In the genomic region with DNA sequence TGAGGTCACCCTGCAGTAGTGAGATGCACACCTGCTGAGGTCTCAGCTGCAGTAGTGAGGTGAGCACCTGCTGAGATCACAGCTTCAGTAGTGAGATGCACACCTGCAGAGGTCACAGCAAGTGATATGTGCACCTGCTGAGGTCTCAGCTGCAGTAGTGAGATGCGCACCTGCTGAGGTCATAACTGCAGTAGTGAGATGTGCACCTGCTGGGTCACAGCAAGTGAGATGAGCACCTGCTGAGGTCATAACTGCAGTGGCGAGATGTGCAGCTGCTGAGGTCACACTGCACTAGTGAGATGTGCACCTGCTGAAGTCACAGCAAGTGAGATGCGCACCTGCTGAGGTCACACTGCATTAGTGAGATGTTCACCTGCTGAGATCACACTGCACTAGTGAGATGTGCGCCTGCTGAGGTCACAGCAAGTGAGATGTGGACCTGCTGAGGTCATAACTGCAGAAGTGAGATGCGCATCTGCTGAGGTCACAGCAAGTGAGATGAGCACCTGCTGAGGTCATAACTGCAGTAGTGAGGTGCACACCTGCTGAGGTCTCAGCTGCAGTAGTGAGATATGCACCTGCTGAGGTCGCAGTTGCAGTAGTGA, we compare ENCODE assay signal across 2 cellular contexts.
TF ChIP-seq lines count a peak whose summit lies in the region.

No MANE protein-coding gene starts in this region.

TF ChIP-seq in HepG2, 621 proteins besides CTCF, POLR2A, EP300 and RAD21 (continued from another document):
- TF ChIP-seq, protein P1, sequence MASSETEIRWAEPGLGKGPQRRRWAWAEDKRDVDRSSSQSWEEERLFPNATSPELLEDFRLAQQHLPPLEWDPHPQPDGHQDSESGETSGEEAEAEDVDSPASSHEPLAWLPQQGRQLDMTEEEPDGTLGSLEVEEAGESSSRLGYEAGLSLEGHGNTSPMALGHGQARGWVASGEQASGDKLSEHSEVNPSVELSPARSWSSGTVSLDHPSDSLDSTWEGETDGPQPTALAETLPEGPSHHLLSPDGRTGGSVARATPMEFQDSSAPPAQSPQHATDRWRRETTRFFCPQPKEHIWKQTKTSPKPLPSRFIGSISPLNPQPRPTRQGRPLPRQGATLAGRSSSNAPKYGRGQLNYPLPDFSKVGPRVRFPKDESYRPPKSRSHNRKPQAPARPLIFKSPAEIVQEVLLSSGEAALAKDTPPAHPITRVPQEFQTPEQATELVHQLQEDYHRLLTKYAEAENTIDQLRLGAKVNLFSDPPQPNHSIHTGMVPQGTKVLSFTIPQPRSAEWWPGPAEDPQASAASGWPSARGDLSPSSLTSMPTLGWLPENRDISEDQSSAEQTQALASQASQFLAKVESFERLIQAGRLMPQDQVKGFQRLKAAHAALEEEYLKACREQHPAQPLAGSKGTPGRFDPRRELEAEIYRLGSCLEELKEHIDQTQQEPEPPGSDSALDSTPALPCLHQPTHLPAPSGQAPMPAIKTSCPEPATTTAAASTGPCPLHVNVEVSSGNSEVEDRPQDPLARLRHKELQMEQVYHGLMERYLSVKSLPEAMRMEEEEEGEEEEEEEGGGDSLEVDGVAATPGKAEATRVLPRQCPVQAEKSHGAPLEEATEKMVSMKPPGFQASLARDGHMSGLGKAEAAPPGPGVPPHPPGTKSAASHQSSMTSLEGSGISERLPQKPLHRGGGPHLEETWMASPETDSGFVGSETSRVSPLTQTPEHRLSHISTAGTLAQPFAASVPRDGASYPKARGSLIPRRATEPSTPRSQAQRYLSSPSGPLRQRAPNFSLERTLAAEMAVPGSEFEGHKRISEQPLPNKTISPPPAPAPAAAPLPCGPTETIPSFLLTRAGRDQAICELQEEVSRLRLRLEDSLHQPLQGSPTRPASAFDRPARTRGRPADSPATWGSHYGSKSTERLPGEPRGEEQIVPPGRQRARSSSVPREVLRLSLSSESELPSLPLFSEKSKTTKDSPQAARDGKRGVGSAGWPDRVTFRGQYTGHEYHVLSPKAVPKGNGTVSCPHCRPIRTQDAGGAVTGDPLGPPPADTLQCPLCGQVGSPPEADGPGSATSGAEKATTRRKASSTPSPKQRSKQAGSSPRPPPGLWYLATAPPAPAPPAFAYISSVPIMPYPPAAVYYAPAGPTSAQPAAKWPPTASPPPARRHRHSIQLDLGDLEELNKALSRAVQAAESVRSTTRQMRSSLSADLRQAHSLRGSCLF (CRISPR knock-in tag; IDR thresholded peaks at IDR 0.05; ENCODE audit: borderline replicate concordance): no peak
- 0 out of 2 replicates have a peak, but pooled peaks have one; percentile 44 for TF ChIP-seq ZHX1 (CRISPR knock-in tag; IDR thresholded peaks at IDR 0.05; ENCODE audit: low read depth)

TF ChIP-seq in SK-N-SH treated with all-trans-retinoic acid at 6 μM for 48 hours, 23 proteins besides CTCF, POLR2A, EP300 and RAD21 (continued from another document):
- TF ChIP-seq CREB5 (CRISPR knock-in tag; IDR thresholded peaks at IDR 0.05; ENCODE audit: low read depth) (no peak), ZC3H10 (CRISPR knock-in tag; IDR thresholded peaks at IDR 0.05) (no peak), ZFP3 (CRISPR knock-in tag; IDR thresholded peaks at IDR 0.05) (no peak), ISL1 (CRISPR knock-in tag; IDR thresholded peaks at IDR 0.05) (no peak), PATZ1 (CRISPR knock-in tag; IDR thresholded peaks at IDR 0.05; ENCODE audit: borderline replicate concordance) (no peak), GLIS3 (CRISPR knock-in tag; IDR thresholded peaks at IDR 0.05) (no peak), SNAI2 (CRISPR knock-in tag; IDR thresholded peaks at IDR 0.05) (no peak), CSRNP3 (CRISPR knock-in tag; IDR thresholded peaks at IDR 0.05) (no peak), ZNF70 (CRISPR knock-in tag; IDR thresholded peaks at IDR 0.05) (no peak), ZFP30 (CRISPR knock-in tag; IDR thresholded peaks at IDR 0.05) (no peak), PPARA (CRISPR knock-in tag; IDR thresholded peaks at IDR 0.05; ENCODE audit: borderline replicate concordance) (no peak)
